9 cellular contexts compared by ENCODE assay signal in genomic region chr19:610071-610800, GRCh38. TPM values are rescaled to one million over a fixed set of nuclear protein-coding genes. Genes with fewer than 3 reads are reported as not detected.
DNase-seq lines count a peak whose midpoint lies in the region; ATAC-seq, FAIRE-seq and TF ChIP-seq lines count a peak whose summit lies in the region.
"Had no signal": no experiment of that assay in that cellular context is flagged by ENCODE, and none has a peak within 500 bp of the region (broad histone marks: within the 10 kb centered on the region; RNA-seq: fewer than 3 reads in every experiment).

No MANE protein-coding gene starts in this region.

- intact Hi-C loops in breast epithelium (cut with DNase I; ENCODE audit: low total_unique reads) = no loop called here
- intact Hi-C loops in MCF 10A (cut with micrococcal nuclease) = no loop called here

- H2BK12ac ChIP-seq in H9 (ENCODE audit: insufficient read length, low read depth, low read length) = no peak overlapping the region

- no peak overlapping the region for H3K18ac ChIP-seq in H9 (ENCODE audit: insufficient read length, low read depth, low read length)

- H3K4ac ChIP-seq in H9 (ENCODE audit: low read depth, low read length) = no peak overlapping the region

- CTCF ChIA-PET in MCF 10A (lab: Yijun Ruan, JAX) = no interaction called here

- no peak overlapping the region for H3K4me2 ChIP-seq in H9 (ENCODE audit: insufficient read depth, insufficient read length, low read length)

- no peak overlapping the region for H2AK5ac ChIP-seq in H9 (ENCODE audit: insufficient read length, low read length)

- no peaks in the 10 kb centered on the region for H3K27me3 ChIP-seq in breast epithelium
- H3K27me3 ChIP-seq in H9 (ENCODE audit: insufficient read depth, low read length) = no peaks in the 10 kb centered on the region

- H3K36me3 Mint-ChIP-seq in MCF 10A (ENCODE audit: insufficient read depth, unreplicated experiment) = peaks cover 25% of the 10 kb centered on the region
- peaks cover 15 to 30% (median 24%) of the 10 kb centered on the region in 3 experiments for H3K36me3 Mint-ChIP-seq in H9 (ENCODE audit: insufficient read depth in 1 of 3, low read depth in 3 of 3)

- H3K23ac ChIP-seq in H9 (ENCODE audit: insufficient read length, low read depth, low read length) = no peak overlapping the region

- no peaks in the 10 kb centered on the region for H3K79me2 ChIP-seq in H9 (ENCODE audit: insufficient read depth, low read length)

- ATAC-seq in left lobe of liver = peak; percentile 26

- 60% methylated on average over 38 of the region's 38 CpGs for WGBS in urinary bladder
- WGBS in H9 (ENCODE audit: extremely low coverage, insufficient read length, low lambda C conversion rate) = no CpG with 5 or more reads among the region's 38 CpGs

- H3K4me1 Mint-ChIP-seq in MCF 10A (ENCODE audit: insufficient read depth, unreplicated experiment) (peaks cover 11% of the 10 kb centered on the region), H9 (peaks cover 3 to 4% of the 10 kb centered on the region in 2 experiments; a peak in 1 of 4 replicates)

- H3K4me1 ChIP-seq in breast epithelium = peaks cover 0 to 6% of the 10 kb centered on the region in 2 donors
- H3K4me1 ChIP-seq in urinary bladder (ENCODE audit: insufficient read depth) = no peaks in the 10 kb centered on the region
- H3K4me1 ChIP-seq in H9 (ENCODE audit: insufficient read depth, low read length) = no peaks in the 10 kb centered on the region

- H3K23me2 ChIP-seq in H9 (ENCODE audit: insufficient read length, low read depth, low read length, poor library complexity, severe bottlenecking) = no peaks in the 10 kb centered on the region

- H3K14ac ChIP-seq in H9 (ENCODE audit: insufficient read depth, low read length) = no peak overlapping the region; the same call in 1 of the 2 replicates

- no peak overlapping the region for H2AFZ ChIP-seq in H9 (ENCODE audit: low read length)

- H2BK120ac ChIP-seq in H9 (ENCODE audit: low read depth, low read length, poor library complexity, severe bottlenecking) = no peak overlapping the region

- H3K9ac ChIP-seq in H9 (ENCODE audit: extremely low read depth, insufficient read length, low read length) = no peak overlapping the region

- H3K9me3 ChIP-seq in breast epithelium = no peaks in the 10 kb centered on the region
- H3K9me3 ChIP-seq in H9 (ENCODE audit: control insufficient read depth, low read depth, low read length) = no peaks in the 10 kb centered on the region

- no TSS peak for BruUV-seq in MCF 10A (replicated peaks; lab: Mats Ljungman, UMichigan)

- no peak overlapping the region for H3K27ac Mint-ChIP-seq in MCF 10A (ENCODE audit: low read depth, unreplicated experiment)
- H3K27ac Mint-ChIP-seq in H9 = no peak overlapping the region; a peak in 1 of 7 replicates

- H3K4me3 Mint-ChIP-seq in MCF 10A (ENCODE audit: unreplicated experiment) = no peak overlapping the region
- H3K4me3 Mint-ChIP-seq in H9 = no peak overlapping the region

- TF ChIP-seq CTCF in breast epithelium (IDR thresholded peaks at IDR 0.05) (no peak), MCF 10A (IDR thresholded peaks at IDR 0.05; ENCODE audit: unreplicated experiment) (no peak), H9 (conservative IDR thresholded peaks at IDR 0.05) (no peak)

- no peak overlapping the region for H4K91ac ChIP-seq in H9 (ENCODE audit: insufficient read length, low read depth, low read length)

- H2BK5ac ChIP-seq in H9 (ENCODE audit: insufficient read length, low read length) = no peak overlapping the region

- FAIRE-seq in frontal cortex (lab: Jason Lieb, UNC) = no peak
- FAIRE-seq: islet of Langerhans had no signal

- peak overlapping the region; percentile 19 to 61 (median 39) for H3K4me3 ChIP-seq in breast epithelium
- H3K4me3 ChIP-seq in urinary bladder (ENCODE audit: low read depth, low read length) = peak overlapping the region; percentile 24

- no peak overlapping the region for H3K56ac ChIP-seq in H9 (ENCODE audit: insufficient read length, low read depth, low read length)

- H3K27ac ChIP-seq in breast epithelium = peak overlapping the region in 1 of 2 donors; percentile 68
- H3K27ac ChIP-seq in urinary bladder (ENCODE audit: low read depth) = no peak overlapping the region
- H3K27ac ChIP-seq in H9 (ENCODE audit: insufficient read length, low read depth, low read length) = no peak overlapping the region

- H2BK20ac ChIP-seq in H9 (ENCODE audit: low read depth, low read length, poor library complexity, severe bottlenecking) = no peak overlapping the region

- no peaks in the 10 kb centered on the region for H4K20me1 ChIP-seq in H9 (ENCODE audit: control insufficient read depth, insufficient read depth, insufficient read length)

- TF ChIP-seq POLR2A in breast epithelium (IDR thresholded peaks at IDR 0.05) = no peak

- H4K8ac ChIP-seq in H9 (replicated peaks; ENCODE audit: insufficient read length, low read depth, low read length) = no peak overlapping the region

- no peak overlapping the region for H4K5ac ChIP-seq in H9 (ENCODE audit: insufficient read length, low read depth, low read length)

- POLR2A ChIA-PET in MCF 10A (lab: Yijun Ruan, JAX) = no interaction called here

- no peak overlapping the region for H3T11ph ChIP-seq in H9 (ENCODE audit: low read length)

- no peaks in the 10 kb centered on the region for H3K27me3 Mint-ChIP-seq in MCF 10A (ENCODE audit: insufficient read depth, unreplicated experiment)
- no peaks in the 10 kb centered on the region for H3K27me3 Mint-ChIP-seq in H9 (ENCODE audit: low read depth)

- H3K36me3 ChIP-seq in breast epithelium = no peaks in the 10 kb centered on the region
- no peaks in the 10 kb centered on the region for H3K36me3 ChIP-seq in urinary bladder (ENCODE audit: insufficient read depth)

- no peak overlapping the region for H2BK15ac ChIP-seq in H9 (ENCODE audit: low read depth, low read length)

- no peak for DNase-seq in breast epithelium (ENCODE audit: low spot score in 2 of 2)
- no peak for DNase-seq in MCF 10A (ENCODE audit: unreplicated experiment)
- peak; percentile 60 to 65 for DNase-seq in activated T-cell treated with anti-CD3 and anti-CD28 coated beads, Interleukin-2, amount 50 U/mL, for 48 hours
- DNase-seq in left lobe of liver (ENCODE audit: low spot score) = no peak
- no peak for DNase-seq in CD1c-positive myeloid dendritic cell (ENCODE audit: extremely low spot score)
- no peak for DNase-seq in H9
- DNase-seq in frontal cortex (ENCODE audit: low spot score in 2 of 2) = no peak

- no peaks in the 10 kb centered on the region for H3K79me1 ChIP-seq in H9 (ENCODE audit: insufficient read depth, low read depth, low read length, poor library complexity, severe bottlenecking)

- H3K9me3 Mint-ChIP-seq in MCF 10A (ENCODE audit: unreplicated experiment) (no peaks in the 10 kb centered on the region), H9 (no peaks in the 10 kb centered on the region)

RNA-seq across cellular contexts. Expression of gene HCN2, which starts 20.6 kb away (rescaled TPM):
- total RNA-seq in breast epithelium (under 1 TPM in 2 of 3 donors, not detected in 1; under 0.01 to 0.44 TPM), MCF 10A (2022) (0.68 and 1.2 TPM in 2 replicates), left lobe of liver (0.30 TPM), urinary bladder (0.26 TPM), H9 (2021) (3.7 and 4.1 TPM in 2 replicates), frontal cortex (6.1 TPM)
- 0.43 TPM for polyA plus RNA-seq in urinary bladder

RNA-seq across cellular contexts. Expression of gene POLRMT, which starts 23.1 kb away (rescaled TPM):
- 10 to 100 TPM; 21.9 to 34.7 (median 28.2) TPM for total RNA-seq in breast epithelium
- total RNA-seq in MCF 10A (2022) = 36.9 and 40.9 TPM in 2 replicates
- 51.8 TPM for total RNA-seq in left lobe of liver
- 10.3 TPM for total RNA-seq in urinary bladder
- polyA plus RNA-seq in urinary bladder = 44.6 TPM
- 101 and 104 TPM in 2 replicates for total RNA-seq in H9 (2021)
- 15.9 TPM for total RNA-seq in frontal cortex

RNA-seq across cellular contexts. Expression of gene FGF22, which starts 29.4 kb away (rescaled TPM):
- under 1 TPM in 2 of 3 donors, not detected in 1; 0.33 to 0.48 TPM for total RNA-seq in breast epithelium
- total RNA-seq in MCF 10A (2022) = not detected in 2 replicates
- total RNA-seq in left lobe of liver = 0.30 TPM
- total RNA-seq in urinary bladder = not detected
- 1.6 TPM for polyA plus RNA-seq in urinary bladder
- total RNA-seq in H9 (2021) = 0.72 and 0.99 TPM in 2 replicates
- under 0.01 TPM for total RNA-seq in frontal cortex

RNA-seq across cellular contexts. Expression of gene BSG, which starts 37.8 kb away (rescaled TPM):
- total RNA-seq in breast epithelium = 100 to 1,000 TPM; 270 to 515 (median 282) TPM
- 550 and 557 TPM in 2 replicates for total RNA-seq in MCF 10A (2022)
- 98.2 TPM for total RNA-seq in left lobe of liver
- total RNA-seq in urinary bladder = 89.9 TPM
- polyA plus RNA-seq in urinary bladder = 989 TPM
- 715 and 719 TPM in 2 replicates for total RNA-seq in H9 (2021)
- 114 TPM for total RNA-seq in frontal cortex

RNA-seq across cellular contexts. Expression of gene RNF126, which starts 52.8 kb away (rescaled TPM):
- total RNA-seq in breast epithelium (10 to 100 TPM; 41.1 to 46.5 (median 46.2) TPM), MCF 10A (2022) (53.9 and 68.0 TPM in 2 replicates), left lobe of liver (22.2 TPM), urinary bladder (8.6 TPM), H9 (2021) (78.0 and 81.9 TPM in 2 replicates), frontal cortex (17.5 TPM)
- polyA plus RNA-seq in urinary bladder = 41.8 TPM

Comparison
In these comparisons a context has a peak if more than half of its experiments do, and no peak if none do; other contexts are left out.
1. DNase-seq: peak in activated T-cell treated with anti-CD3 and anti-CD28 coated beads, Interleukin-2, amount 50 U/mL, for 48 hours (2 of 2); none in breast epithelium (0 of 2), MCF 10A (single experiment), left lobe of liver (single experiment), CD1c-positive myeloid dendritic cell (single experiment), H9 (single experiment) and frontal cortex (0 of 2).